Comparison of ENCODE assay signal across 8 cellular contexts in the genomic region with DNA sequence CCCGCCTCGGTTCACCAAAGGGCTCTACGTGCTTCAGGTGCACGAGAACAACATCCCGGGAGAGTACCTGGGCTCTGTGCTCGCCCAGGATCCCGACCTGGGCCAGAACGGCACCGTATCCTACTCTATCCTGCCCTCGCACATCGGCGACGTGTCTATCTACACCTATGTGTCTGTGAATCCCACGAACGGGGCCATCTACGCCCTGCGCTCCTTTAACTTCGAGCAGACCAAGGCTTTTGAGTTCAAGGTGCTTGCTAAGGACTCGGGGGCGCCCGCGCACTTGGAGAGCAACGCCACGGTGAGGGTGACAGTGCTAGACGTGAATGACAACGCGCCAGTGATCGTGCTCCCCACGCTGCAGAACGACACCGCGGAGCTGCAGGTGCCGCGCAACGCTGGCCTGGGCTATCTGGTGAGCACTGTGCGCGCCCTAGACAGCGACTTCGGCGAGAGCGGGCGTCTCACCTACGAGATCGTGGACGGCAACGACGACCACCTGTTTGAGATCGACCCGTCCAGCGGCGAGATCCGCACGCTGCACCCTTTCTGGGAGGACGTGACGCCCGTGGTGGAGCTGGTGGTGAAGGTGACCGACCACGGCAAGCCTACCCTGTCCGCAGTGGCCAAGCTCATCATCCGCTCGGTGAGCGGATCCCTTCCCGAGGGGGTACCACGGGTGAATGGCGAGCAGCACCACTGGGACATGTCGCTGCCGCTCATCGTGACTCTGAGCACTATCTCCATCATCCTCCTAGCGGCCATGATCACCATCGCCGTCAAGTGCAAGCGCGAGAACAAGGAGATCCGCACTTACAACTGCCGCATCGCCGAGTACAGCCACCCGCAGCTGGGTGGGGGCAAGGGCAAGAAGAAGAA. TPM values are rescaled to one million over a fixed set of nuclear protein-coding genes. Genes with fewer than 3 reads are reported as not detected.
DNase-seq lines count a peak whose midpoint lies in the region; ATAC-seq and TF ChIP-seq lines count a peak whose summit lies in the region.

No MANE protein-coding gene starts in this region.

- no peaks in the 10 kb centered on the region for H3K36me3 Mint-ChIP-seq in activated naive CD8-positive, alpha-beta T cell
- peaks cover 19% of the 10 kb centered on the region for H3K36me3 Mint-ChIP-seq in activated naive CD8-positive, alpha-beta T cell treated with anti-CD3 and anti-CD28 coated beads for 36 hours
- H3K36me3 Mint-ChIP-seq in nephron (ENCODE audit: low read depth), result peaks cover 32% of the 10 kb centered on the region

- intact Hi-C loops in head of caudate nucleus (cut with DNase I), result loop anchor here (10.0 kb wide), 1 partner anchor 101 kb away; no protein-coding TSS in a partner anchor

- H3K4me1 ChIP-seq in urinary bladder (ENCODE audit: insufficient read depth), result peaks cover 4% of the 10 kb centered on the region

- DNase-seq in activated naive CD8-positive, alpha-beta T cell treated with anti-CD3 and anti-CD28 coated beads for 36 hours, result no peak
- peak; percentile 24 to 85 (median 63) for DNase-seq in head of caudate nucleus
- no peak for DNase-seq in NCI-H1417 (lab: John Stamatoyannopoulos, UW)
- DNase-seq in omental fat pad (ENCODE audit: low spot score), result no peak

- no peak overlapping the region for H3K27ac ChIP-seq in urinary bladder (ENCODE audit: low read depth)

- H3K4me1 Mint-ChIP-seq in activated naive CD8-positive, alpha-beta T cell (ENCODE audit: low read depth), result peaks cover 35% of the 10 kb centered on the region
- H3K4me1 Mint-ChIP-seq in activated naive CD8-positive, alpha-beta T cell treated with anti-CD3 and anti-CD28 coated beads for 36 hours, result peaks cover 33% of the 10 kb centered on the region
- H3K4me1 Mint-ChIP-seq in nephron, result peaks cover 20% of the 10 kb centered on the region

- H3K36me3 ChIP-seq in urinary bladder (ENCODE audit: insufficient read depth), result no peaks in the 10 kb centered on the region

- H3K27me3 Mint-ChIP-seq in activated naive CD8-positive, alpha-beta T cell, result peaks cover 46% of the 10 kb centered on the region
- H3K27me3 Mint-ChIP-seq in activated naive CD8-positive, alpha-beta T cell treated with anti-CD3 and anti-CD28 coated beads for 36 hours, result peaks cover 58% of the 10 kb centered on the region
- H3K27me3 Mint-ChIP-seq in nephron (ENCODE audit: low read depth), result peaks cover 55% of the 10 kb centered on the region

- peak overlapping the region; percentile 9 for H3K4me3 ChIP-seq in urinary bladder (ENCODE audit: low read depth, low read length)

- H3K4me3 Mint-ChIP-seq in activated naive CD8-positive, alpha-beta T cell, result peak overlapping the region; percentile 49
- H3K4me3 Mint-ChIP-seq in activated naive CD8-positive, alpha-beta T cell treated with anti-CD3 and anti-CD28 coated beads for 36 hours, result no peak overlapping the region
- H3K4me3 Mint-ChIP-seq in nephron, result peak overlapping the region; percentile 87 to 91 (median 87)

- no peaks in the 10 kb centered on the region for H3K9me3 Mint-ChIP-seq in activated naive CD8-positive, alpha-beta T cell (ENCODE audit: low read depth)
- peaks cover 10% of the 10 kb centered on the region for H3K9me3 Mint-ChIP-seq in activated naive CD8-positive, alpha-beta T cell treated with anti-CD3 and anti-CD28 coated beads for 36 hours
- H3K9me3 Mint-ChIP-seq in nephron, result peaks cover 2% of the 10 kb centered on the region

- no peak overlapping the region for H3K27ac Mint-ChIP-seq in activated naive CD8-positive, alpha-beta T cell
- no peak overlapping the region for H3K27ac Mint-ChIP-seq in activated naive CD8-positive, alpha-beta T cell treated with anti-CD3 and anti-CD28 coated beads for 36 hours
- H3K27ac Mint-ChIP-seq in nephron, result no peak overlapping the region

- WGBS in urinary bladder, result 6% methylated on average over 78 of the region's 78 CpGs

- no peak for ATAC-seq in HG03039 (IDR thresholded peaks at IDR 0.05; ENCODE audit: unreplicated experiment)
- ATAC-seq in omental fat pad (ENCODE audit: low FRiP score), result no peak

- peak; percentile 10 to 27 (median 11) for TF ChIP-seq CTCF in nephron (IDR thresholded peaks at IDR 0.05; ENCODE audit: unreplicated experiment in 3 of 3)
- no peak for TF ChIP-seq CTCF in omental fat pad (IDR thresholded peaks at IDR 0.05)

RNA-seq across cellular contexts. Expression of a gene that starts 2.6 kb away (rescaled TPM):
- total RNA-seq in activated naive CD8-positive, alpha-beta T cell treated with anti-CD3 and anti-CD28 coated beads for 36 hours, result not detected
- total RNA-seq in urinary bladder (12.4 TPM), omental fat pad (10 to 100 TPM in 1 of 4 donors, 1 to 10 TPM in 3; 2.1 to 10.1 (median 5.2) TPM)
- polyA plus RNA-seq in urinary bladder, result 3.5 TPM

Comparison
In these comparisons a context has a peak if more than half of its experiments do, and no peak if none do; other contexts are left out.
1. DNase-seq: peak in head of caudate nucleus (42 of 42); none in activated naive CD8-positive, alpha-beta T cell treated with anti-CD3 and anti-CD28 coated beads for 36 hours (single experiment), NCI-H1417 (0 of 3) and omental fat pad (single experiment).
2. CTCF ChIP-seq: peak in nephron (3 of 3); none in omental fat pad (0 of 3).